ENCODE assay signal across 1 cellular context in the genomic region with DNA sequence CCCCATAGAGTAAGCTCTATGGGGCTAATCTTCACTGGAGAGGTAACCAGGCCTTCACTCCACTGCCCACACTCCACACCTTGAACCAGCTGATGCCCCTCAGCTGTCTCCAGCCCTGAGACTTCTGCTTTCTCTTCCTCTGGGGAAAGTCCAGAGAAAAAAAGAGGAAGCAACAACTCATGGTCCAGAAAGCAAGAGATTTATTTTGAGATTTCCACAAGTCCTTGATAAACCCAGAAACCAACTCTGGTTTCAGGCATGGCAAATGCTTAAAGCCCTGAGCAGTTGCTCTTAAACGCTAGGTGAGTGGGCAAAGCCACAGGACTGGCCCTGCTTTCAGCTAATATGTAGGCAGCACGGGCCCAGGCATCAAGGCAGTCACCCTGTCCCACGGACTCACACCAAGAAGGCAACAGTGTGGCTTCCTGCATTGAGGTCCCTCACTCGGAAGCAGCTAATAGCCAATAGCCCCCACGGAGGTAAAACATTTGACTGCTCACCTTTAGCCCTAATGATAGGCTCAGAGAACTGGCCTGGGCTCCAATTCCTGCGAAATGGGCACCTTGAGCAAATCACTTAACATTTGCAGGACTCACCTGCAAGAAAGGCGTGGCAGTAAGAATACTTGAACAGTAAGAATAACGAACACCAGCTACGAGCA.
A peak's percentile ranks its signal among the peaks of the same experiment; 100 is the strongest.
TF ChIP-seq lines count a peak whose summit lies in the region.

No MANE protein-coding gene starts in this region.

TF ChIP-seq in GM12878, 131 proteins besides CTCF, POLR2A, EP300 and RAD21 (continues in another document):
- TF ChIP-seq NBN (IDR thresholded peaks at IDR 0.05) = 0 out of 2 replicates have a peak, but pooled peaks have one; percentile 52
- TF ChIP-seq IKZF2 (IDR thresholded peaks at IDR 0.05) = peak; percentile 96 to 98
- no peak for TF ChIP-seq BMI1 (IDR thresholded peaks at IDR 0.05; ENCODE audit: borderline replicate concordance)
- no peak for TF ChIP-seq CHD1 (IDR thresholded peaks at IDR 0.05; ENCODE audit: low read depth, low read length)
- TF ChIP-seq STAT3 (IDR thresholded peaks at IDR 0.05; ENCODE audit: low read depth, low read length) = no peak
- TF ChIP-seq, protein P1, sequence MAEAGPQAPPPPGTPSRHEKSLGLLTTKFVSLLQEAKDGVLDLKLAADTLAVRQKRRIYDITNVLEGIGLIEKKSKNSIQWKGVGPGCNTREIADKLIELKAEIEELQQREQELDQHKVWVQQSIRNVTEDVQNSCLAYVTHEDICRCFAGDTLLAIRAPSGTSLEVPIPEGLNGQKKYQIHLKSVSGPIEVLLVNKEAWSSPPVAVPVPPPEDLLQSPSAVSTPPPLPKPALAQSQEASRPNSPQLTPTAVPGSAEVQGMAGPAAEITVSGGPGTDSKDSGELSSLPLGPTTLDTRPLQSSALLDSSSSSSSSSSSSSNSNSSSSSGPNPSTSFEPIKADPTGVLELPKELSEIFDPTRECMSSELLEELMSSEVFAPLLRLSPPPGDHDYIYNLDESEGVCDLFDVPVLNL (IDR thresholded peaks at IDR 0.05; ENCODE audit: low read depth, low read length) = no peak
- no peak for TF ChIP-seq KAT2A (conservative IDR thresholded peaks at IDR 0.05; ENCODE audit: control insufficient read depth, low read depth, low read length)
- peak; percentile 58 for TF ChIP-seq POLR2AphosphoS5 (IDR thresholded peaks at IDR 0.05; ENCODE audit: low read length)
- TF ChIP-seq CREB1 (IDR thresholded peaks at IDR 0.05; ENCODE audit: low read depth) = 0 out of 2 replicates have a peak, but pooled peaks have one; percentile 12
- TF ChIP-seq, protein P2, sequence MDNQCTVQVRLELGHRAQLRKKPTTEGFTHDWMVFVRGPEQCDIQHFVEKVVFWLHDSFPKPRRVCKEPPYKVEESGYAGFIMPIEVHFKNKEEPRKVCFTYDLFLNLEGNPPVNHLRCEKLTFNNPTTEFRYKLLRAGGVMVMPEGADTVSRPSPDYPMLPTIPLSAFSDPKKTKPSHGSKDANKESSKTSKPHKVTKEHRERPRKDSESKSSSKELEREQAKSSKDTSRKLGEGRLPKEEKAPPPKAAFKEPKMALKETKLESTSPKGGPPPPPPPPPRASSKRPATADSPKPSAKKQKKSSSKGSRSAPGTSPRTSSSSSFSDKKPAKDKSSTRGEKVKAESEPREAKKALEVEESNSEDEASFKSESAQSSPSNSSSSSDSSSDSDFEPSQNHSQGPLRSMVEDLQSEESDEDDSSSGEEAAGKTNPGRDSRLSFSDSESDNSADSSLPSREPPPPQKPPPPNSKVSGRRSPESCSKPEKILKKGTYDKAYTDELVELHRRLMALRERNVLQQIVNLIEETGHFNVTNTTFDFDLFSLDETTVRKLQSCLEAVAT (IDR thresholded peaks at IDR 0.05) = no peak; the same call in 1 of the 2 replicates
- TF ChIP-seq, protein P3, sequence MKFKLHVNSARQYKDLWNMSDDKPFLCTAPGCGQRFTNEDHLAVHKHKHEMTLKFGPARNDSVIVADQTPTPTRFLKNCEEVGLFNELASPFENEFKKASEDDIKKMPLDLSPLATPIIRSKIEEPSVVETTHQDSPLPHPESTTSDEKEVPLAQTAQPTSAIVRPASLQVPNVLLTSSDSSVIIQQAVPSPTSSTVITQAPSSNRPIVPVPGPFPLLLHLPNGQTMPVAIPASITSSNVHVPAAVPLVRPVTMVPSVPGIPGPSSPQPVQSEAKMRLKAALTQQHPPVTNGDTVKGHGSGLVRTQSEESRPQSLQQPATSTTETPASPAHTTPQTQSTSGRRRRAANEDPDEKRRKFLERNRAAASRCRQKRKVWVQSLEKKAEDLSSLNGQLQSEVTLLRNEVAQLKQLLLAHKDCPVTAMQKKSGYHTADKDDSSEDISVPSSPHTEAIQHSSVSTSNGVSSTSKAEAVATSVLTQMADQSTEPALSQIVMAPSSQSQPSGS (IDR thresholded peaks at IDR 0.05; ENCODE audit: low read length) = no peak; the same call in 1 of the 2 replicates
- TF ChIP-seq SP1 (IDR thresholded peaks at IDR 0.05; ENCODE audit: low read depth, low read length) = peak; percentile 12
- TF ChIP-seq MXI1 (IDR thresholded peaks at IDR 0.05; ENCODE audit: low read depth, low read length) = 0 out of 2 replicates have a peak, but pooled peaks have one; percentile 15
- no peak for TF ChIP-seq RFX5 (IDR thresholded peaks at IDR 0.05; ENCODE audit: low read depth, low read length)
- peak; percentile 67 for TF ChIP-seq MTA2 (IDR thresholded peaks at IDR 0.05; ENCODE audit: low read depth)
- TF ChIP-seq ZNF217 (IDR thresholded peaks at IDR 0.05) = no peak; the same call in 1 of the 2 replicates
- peak; percentile 94 for TF ChIP-seq SMARCA5 (IDR thresholded peaks at IDR 0.05)
- TF ChIP-seq RCOR1 (conservative IDR thresholded peaks at IDR 0.05; ENCODE audit: low read depth, low read length) = no peak; the same call in 1 of the 2 replicates
- peak; percentile 87 for TF ChIP-seq DPF2 (IDR thresholded peaks at IDR 0.05)
- TF ChIP-seq JUND (IDR thresholded peaks at IDR 0.05; ENCODE audit: low read depth, low read length) = no peak
- no peak for TF ChIP-seq SREBF2 (IDR thresholded peaks at IDR 0.05; ENCODE audit: low read length)
- TF ChIP-seq GABPA (IDR thresholded peaks at IDR 0.05; ENCODE audit: low read depth) = no peak
- no peak for TF ChIP-seq SMAD5 (IDR thresholded peaks at IDR 0.05; ENCODE audit: low read depth)
- TF ChIP-seq SIX5 (IDR thresholded peaks at IDR 0.05; ENCODE audit: low read depth, low read length, severe bottlenecking) = no peak
- TF ChIP-seq TAF1 (IDR thresholded peaks at IDR 0.05; ENCODE audit: borderline replicate concordance, low read depth, low read length) = no peak; the same call in 1 of the 2 replicates
- peak; percentile 90; the same call in 1 of the 2 replicates for TF ChIP-seq TCF3 (IDR thresholded peaks at IDR 0.05; ENCODE audit: borderline replicate concordance, insufficient read depth, low read depth, low read length)
- TF ChIP-seq CREM (IDR thresholded peaks at IDR 0.05; ENCODE audit: low read depth) = peak; percentile 20; the same call in 1 of the 2 replicates
- no peak for TF ChIP-seq TARDBP (IDR thresholded peaks at IDR 0.05; ENCODE audit: borderline replicate concordance)
- peak; percentile 44 for TF ChIP-seq RELA (IDR thresholded peaks at IDR 0.05; ENCODE audit: borderline replicate concordance, partially characterized antibody)
- TF ChIP-seq NRF1 (conservative IDR thresholded peaks at IDR 0.05; ENCODE audit: low read depth, low read length) = no peak
- peak; percentile 77 for TF ChIP-seq SIN3A (IDR thresholded peaks at IDR 0.05; ENCODE audit: low read depth, low read length)
- TF ChIP-seq ZSCAN29 (IDR thresholded peaks at IDR 0.05) = no peak
- TF ChIP-seq, protein P4, sequence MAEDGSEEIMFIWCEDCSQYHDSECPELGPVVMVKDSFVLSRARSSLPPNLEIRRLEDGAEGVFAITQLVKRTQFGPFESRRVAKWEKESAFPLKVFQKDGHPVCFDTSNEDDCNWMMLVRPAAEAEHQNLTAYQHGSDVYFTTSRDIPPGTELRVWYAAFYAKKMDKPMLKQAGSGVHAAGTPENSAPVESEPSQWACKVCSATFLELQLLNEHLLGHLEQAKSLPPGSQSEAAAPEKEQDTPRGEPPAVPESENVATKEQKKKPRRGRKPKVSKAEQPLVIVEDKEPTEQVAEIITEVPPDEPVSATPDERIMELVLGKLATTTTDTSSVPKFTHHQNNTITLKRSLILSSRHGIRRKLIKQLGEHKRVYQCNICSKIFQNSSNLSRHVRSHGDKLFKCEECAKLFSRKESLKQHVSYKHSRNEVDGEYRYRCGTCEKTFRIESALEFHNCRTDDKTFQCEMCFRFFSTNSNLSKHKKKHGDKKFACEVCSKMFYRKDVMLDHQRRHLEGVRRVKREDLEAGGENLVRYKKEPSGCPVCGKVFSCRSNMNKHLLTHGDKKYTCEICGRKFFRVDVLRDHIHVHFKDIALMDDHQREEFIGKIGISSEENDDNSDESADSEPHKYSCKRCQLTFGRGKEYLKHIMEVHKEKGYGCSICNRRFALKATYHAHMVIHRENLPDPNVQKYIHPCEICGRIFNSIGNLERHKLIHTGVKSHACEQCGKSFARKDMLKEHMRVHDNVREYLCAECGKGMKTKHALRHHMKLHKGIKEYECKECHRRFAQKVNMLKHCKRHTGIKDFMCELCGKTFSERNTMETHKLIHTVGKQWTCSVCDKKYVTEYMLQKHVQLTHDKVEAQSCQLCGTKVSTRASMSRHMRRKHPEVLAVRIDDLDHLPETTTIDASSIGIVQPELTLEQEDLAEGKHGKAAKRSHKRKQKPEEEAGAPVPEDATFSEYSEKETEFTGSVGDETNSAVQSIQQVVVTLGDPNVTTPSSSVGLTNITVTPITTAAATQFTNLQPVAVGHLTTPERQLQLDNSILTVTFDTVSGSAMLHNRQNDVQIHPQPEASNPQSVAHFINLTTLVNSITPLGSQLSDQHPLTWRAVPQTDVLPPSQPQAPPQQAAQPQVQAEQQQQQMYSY (CRISPR knock-in tag; IDR thresholded peaks at IDR 0.05) = no peak
- no peak for TF ChIP-seq HCFC1 (IDR thresholded peaks at IDR 0.05; ENCODE audit: low read length)
- TF ChIP-seq, protein P5, sequence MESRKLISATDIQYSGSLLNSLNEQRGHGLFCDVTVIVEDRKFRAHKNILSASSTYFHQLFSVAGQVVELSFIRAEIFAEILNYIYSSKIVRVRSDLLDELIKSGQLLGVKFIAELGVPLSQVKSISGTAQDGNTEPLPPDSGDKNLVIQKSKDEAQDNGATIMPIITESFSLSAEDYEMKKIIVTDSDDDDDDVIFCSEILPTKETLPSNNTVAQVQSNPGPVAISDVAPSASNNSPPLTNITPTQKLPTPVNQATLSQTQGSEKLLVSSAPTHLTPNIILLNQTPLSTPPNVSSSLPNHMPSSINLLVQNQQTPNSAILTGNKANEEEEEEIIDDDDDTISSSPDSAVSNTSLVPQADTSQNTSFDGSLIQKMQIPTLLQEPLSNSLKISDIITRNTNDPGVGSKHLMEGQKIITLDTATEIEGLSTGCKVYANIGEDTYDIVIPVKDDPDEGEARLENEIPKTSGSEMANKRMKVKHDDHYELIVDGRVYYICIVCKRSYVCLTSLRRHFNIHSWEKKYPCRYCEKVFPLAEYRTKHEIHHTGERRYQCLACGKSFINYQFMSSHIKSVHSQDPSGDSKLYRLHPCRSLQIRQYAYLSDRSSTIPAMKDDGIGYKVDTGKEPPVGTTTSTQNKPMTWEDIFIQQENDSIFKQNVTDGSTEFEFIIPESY (IDR thresholded peaks at IDR 0.05) = no peak
- no peak for TF ChIP-seq BRCA1 (IDR thresholded peaks at IDR 0.05; ENCODE audit: low read depth, low read length)
- TF ChIP-seq, protein P6, sequence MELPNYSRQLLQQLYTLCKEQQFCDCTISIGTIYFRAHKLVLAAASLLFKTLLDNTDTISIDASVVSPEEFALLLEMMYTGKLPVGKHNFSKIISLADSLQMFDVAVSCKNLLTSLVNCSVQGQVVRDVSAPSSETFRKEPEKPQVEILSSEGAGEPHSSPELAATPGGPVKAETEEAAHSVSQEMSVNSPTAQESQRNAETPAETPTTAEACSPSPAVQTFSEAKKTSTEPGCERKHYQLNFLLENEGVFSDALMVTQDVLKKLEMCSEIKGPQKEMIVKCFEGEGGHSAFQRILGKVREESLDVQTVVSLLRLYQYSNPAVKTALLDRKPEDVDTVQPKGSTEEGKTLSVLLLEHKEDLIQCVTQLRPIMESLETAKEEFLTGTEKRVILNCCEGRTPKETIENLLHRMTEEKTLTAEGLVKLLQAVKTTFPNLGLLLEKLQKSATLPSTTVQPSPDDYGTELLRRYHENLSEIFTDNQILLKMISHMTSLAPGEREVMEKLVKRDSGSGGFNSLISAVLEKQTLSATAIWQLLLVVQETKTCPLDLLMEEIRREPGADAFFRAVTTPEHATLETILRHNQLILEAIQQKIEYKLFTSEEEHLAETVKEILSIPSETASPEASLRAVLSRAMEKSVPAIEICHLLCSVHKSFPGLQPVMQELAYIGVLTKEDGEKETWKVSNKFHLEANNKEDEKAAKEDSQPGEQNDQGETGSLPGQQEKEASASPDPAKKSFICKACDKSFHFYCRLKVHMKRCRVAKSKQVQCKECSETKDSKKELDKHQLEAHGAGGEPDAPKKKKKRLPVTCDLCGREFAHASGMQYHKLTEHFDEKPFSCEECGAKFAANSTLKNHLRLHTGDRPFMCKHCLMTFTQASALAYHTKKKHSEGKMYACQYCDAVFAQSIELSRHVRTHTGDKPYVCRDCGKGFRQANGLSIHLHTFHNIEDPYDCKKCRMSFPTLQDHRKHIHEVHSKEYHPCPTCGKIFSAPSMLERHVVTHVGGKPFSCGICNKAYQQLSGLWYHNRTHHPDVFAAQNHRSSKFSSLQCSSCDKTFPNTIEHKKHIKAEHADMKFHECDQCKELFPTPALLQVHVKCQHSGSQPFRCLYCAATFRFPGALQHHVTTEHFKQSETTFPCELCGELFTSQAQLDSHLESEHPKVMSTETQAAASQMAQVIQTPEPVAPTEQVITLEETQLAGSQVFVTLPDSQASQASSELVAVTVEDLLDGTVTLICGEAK (IDR thresholded peaks at IDR 0.05; ENCODE audit: borderline replicate concordance) = no peak
- peak; percentile 80 for TF ChIP-seq RAD51 (IDR thresholded peaks at IDR 0.05)
- peak; percentile 53; the same call in 1 of the 2 replicates for TF ChIP-seq IRF4 (IDR thresholded peaks at IDR 0.05; ENCODE audit: low read depth, low read length)
- no peak for TF ChIP-seq SUPT20H (IDR thresholded peaks at IDR 0.05; ENCODE audit: borderline replicate concordance, control insufficient read depth, low read depth, low read length)
- peak; percentile 60; the same call in 1 of the 2 replicates for TF ChIP-seq BCL11A (IDR thresholded peaks at IDR 0.05; ENCODE audit: low read depth, low read length)
- no peak for TF ChIP-seq JUNB (IDR thresholded peaks at IDR 0.05)
- TF ChIP-seq MEF2B (IDR thresholded peaks at IDR 0.05; ENCODE audit: partially characterized antibody, poor library complexity, severe bottlenecking) = peak; percentile 66
- TF ChIP-seq CBX3 (IDR thresholded peaks at IDR 0.05; ENCODE audit: borderline replicate concordance, low read depth) = no peak
- TF ChIP-seq MEF2A (IDR thresholded peaks at IDR 0.05; ENCODE audit: insufficient read depth, low read depth, low read length) = peak; percentile 75; the same call in 1 of the 2 replicates
- TF ChIP-seq, protein P7, sequence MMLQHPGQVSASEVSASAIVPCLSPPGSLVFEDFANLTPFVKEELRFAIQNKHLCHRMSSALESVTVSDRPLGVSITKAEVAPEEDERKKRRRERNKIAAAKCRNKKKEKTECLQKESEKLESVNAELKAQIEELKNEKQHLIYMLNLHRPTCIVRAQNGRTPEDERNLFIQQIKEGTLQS (IDR thresholded peaks at IDR 0.05; ENCODE audit: borderline replicate concordance, extremely low read depth, low read depth, low read length) = no peak
- TF ChIP-seq ZNF24 (IDR thresholded peaks at IDR 0.05) = no peak
- TF ChIP-seq IKZF1 (conservative IDR thresholded peaks at IDR 0.05) = peak; percentile 97
